ENCODE assay signal across 10 cellular contexts in genomic region chr4:81355136-81355535, GRCh38.
"Had no signal": no experiment of that assay in that cellular context is flagged by ENCODE, and none has a peak within 500 bp of the region (broad histone marks: within the 10 kb centered on the region; RNA-seq: fewer than 3 reads in every experiment).

No MANE protein-coding gene starts in this region.

- H3K9me3 ChIP-seq: HAP-1 had no signal

- H3K27ac ChIP-seq: GM23248 had no signal

- H3K4me3 Mint-ChIP-seq: HFFc6 had no signal

- H3K4me1 ChIP-seq: HAP-1 had no signal

- H2AFZ ChIP-seq: GM23248 had no signal

- H3K27ac Mint-ChIP-seq: HFFc6 had no signal

- ATAC-seq: HCT116, K562 had no signal

- FAIRE-seq: HTR-8/SVneo, K562 had no signal

- DNase-seq: GM23248, GOT3, H7, HFFc6, IMR-90, KG1 had no signal

- H3K9ac ChIP-seq: GM23248 had no signal

- H3K36me3 ChIP-seq: HAP-1 had no signal

- H3K4me3 ChIP-seq: GM23248, HAP-1, K562 had no signal

- H3K9me3 Mint-ChIP-seq: HFFc6 had no signal
